Comparison of ENCODE assay signal across 8 cellular contexts in the genomic region with DNA sequence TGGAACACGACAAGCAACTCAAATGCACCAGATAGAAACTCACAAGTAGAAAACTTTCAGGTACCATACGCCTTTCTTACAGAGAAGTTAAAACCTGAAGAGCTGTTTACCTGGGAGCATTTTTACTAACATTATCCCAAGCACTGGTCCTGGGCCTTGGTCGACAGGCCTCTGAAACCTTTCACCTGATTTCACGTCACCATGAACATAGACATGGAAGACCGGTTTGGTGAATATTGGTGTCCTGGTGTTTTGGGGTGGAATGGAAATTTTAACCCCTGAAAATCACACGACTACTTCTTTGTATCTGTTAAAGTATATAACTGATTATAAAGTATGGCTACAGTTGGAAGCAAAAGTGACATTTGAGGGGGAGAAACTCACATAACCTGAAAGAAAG.
"Had no signal": no experiment of that assay in that cellular context is flagged by ENCODE, and none has a peak within 500 bp of the region (broad histone marks: within the 10 kb centered on the region; RNA-seq: fewer than 3 reads in every experiment).

No MANE protein-coding gene starts in this region.

- H3K9ac ChIP-seq: GM23248 had no signal

- H3K27ac ChIP-seq: GM23248 had no signal

- H2AFZ ChIP-seq: GM23248, GM23338 had no signal

- H3K9me3 ChIP-seq: HAP-1 had no signal

- H3K36me3 ChIP-seq: HAP-1 had no signal

- H3K4me2 ChIP-seq: GM23338 had no signal

- H3K4me3 ChIP-seq: GM23248, GM23338, HAP-1 had no signal

- H3K4me1 ChIP-seq: HAP-1 had no signal

- DNase-seq: GM23248, GOT3, H7, H9, HCEC 1CT, HFFc6 had no signal
